Comparison of ENCODE assay signal across 8 cellular contexts in the genomic region with DNA sequence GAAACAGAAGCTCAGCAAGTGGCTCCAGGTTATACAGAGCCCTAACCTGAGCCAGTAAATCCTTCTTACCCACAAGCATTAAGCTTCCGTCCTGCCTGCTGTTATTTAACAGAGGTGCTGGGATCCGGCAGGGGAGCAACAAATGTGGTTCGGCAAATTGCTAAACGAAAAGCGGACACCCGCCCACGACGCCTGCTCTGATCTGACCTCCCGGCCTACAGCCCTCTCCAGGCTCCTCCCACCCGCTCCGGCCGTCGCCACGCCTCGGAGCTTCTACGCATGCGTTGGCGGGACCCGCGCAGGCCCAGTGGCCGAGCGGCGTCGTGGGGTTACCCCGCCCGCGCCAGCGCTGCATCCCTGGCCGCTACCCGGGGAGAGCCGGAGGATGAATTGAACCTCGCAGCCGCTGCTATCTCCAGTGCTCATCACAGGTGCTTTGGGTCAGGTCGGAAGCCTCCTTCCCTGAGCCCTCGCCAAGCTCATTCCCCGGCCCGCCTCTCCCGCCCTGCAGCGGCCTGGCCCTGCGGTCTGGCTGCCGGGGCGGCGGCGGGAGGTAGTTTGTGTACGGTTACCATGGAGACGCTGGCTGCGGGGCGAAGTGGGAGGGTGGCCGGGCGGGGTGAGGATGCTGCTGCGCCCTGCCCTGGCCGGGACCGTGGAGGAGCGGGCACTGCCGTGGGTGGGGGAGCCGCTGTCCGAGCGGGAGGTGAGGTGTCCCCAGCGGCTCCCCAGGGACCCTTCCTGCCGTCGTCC. TPM values are rescaled to one million over a fixed set of nuclear protein-coding genes. Genes with fewer than 3 reads are reported as not detected.
DNase-seq lines count a peak whose midpoint lies in the region; ATAC-seq and TF ChIP-seq lines count a peak whose summit lies in the region.

A gene with protein sequence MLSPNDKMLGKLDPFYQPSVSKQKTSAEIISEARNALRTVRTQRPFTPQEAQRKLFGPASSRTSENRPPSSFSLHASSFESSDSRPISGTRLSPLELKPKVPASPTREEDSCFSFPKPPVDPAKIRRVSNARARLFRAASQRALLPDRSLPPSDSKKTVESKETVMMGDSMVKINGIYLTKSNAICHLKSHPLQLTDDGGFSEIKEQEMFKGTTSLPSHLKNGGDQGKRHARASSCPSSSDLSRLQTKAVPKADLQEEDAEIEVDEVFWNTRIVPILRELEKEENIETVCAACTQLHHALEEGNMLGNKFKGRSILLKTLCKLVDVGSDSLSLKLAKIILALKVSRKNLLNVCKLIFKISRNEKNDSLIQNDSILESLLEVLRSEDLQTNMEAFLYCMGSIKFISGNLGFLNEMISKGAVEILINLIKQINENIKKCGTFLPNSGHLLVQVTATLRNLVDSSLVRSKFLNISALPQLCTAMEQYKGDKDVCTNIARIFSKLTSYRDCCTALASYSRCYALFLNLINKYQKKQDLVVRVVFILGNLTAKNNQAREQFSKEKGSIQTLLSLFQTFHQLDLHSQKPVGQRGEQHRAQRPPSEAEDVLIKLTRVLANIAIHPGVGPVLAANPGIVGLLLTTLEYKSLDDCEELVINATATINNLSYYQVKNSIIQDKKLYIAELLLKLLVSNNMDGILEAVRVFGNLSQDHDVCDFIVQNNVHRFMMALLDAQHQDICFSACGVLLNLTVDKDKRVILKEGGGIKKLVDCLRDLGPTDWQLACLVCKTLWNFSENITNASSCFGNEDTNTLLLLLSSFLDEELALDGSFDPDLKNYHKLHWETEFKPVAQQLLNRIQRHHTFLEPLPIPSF (plus strand): TSS at position 307 of the 753 bp plus-strand sequence. CDS start 5,846 bp downstream, outside the sequence.

- no peaks in the 10 kb centered on the region for H3K36me3 Mint-ChIP-seq in activated CD4-positive, alpha-beta T cell treated with anti-CD3 and anti-CD28 coated beads for 36 hours (ENCODE audit: low read depth)

- intact Hi-C loops in activated CD4-positive, alpha-beta T cell treated with anti-CD3 and anti-CD28 coated beads for 36 hours (cut with DNase I, micrococcal nuclease): loop anchor here in 1 of 2 experiments (1.0 to 10.0 kb wide), 6 partner anchors 26 to 883 kb away; a partner anchor contains a TSS

- H3K4me3 ChIP-seq in AG10803 (ENCODE audit: low read length): peak within 1 kb of the TSS; percentile 82
- H3K4me3 ChIP-seq in choroid plexus epithelial cell (ENCODE audit: low read depth, low read length): peak within 1 kb of the TSS; percentile 86

- DNase-seq in AG10803 (ENCODE audit: low read depth): peak; percentile 84
- DNase-seq in NCI-H460 (ENCODE audit: extremely low read depth, low read depth): peak; percentile 79
- DNase-seq in activated CD4-positive, alpha-beta T cell treated with anti-CD3 and anti-CD28 coated beads for 36 hours: peak; percentile 91
- DNase-seq in choroid plexus epithelial cell (ENCODE audit: low read depth): peak; percentile 82
- DNase-seq in kidney tubule cell (ENCODE audit: low spot score): peak; percentile 92
- DNase-seq in stimulated activated CD4-positive, alpha-beta T cell treated with anti-CD3 and anti-CD28 coated beads, Interleukin-1b, Interleukin-23, amount 100 ng/mL, for 1 hour (ENCODE audit: low read depth in 2 of 2): peak; percentile 63 to 79

- H3K9me3 Mint-ChIP-seq in activated CD4-positive, alpha-beta T cell treated with anti-CD3 and anti-CD28 coated beads for 36 hours (ENCODE audit: low read depth): no peaks in the 10 kb centered on the region

- no peaks in the 10 kb centered on the region for H3K27me3 Mint-ChIP-seq in activated CD4-positive, alpha-beta T cell treated with anti-CD3 and anti-CD28 coated beads for 36 hours

- CTCF ChIA-PET in activated CD4-positive, alpha-beta T cell treated with anti-CD3 and anti-CD28 coated beads for 36 hours (lab: Charles Lee): interaction anchor here (0.6 to 3.6 kb wide), 10 partner anchors 8 to 777 kb away, joined by 3 to 21 read pairs (median 4); no protein-coding TSS in a partner anchor

- peak within 1 kb of the TSS; percentile 78 for H3K4me3 Mint-ChIP-seq in activated CD4-positive, alpha-beta T cell treated with anti-CD3 and anti-CD28 coated beads for 36 hours

- POLR2A ChIA-PET in activated CD4-positive, alpha-beta T cell treated with anti-CD3 and anti-CD28 coated beads for 36 hours (lab: Charles Lee): interaction anchor here (0.7 to 1.0 kb wide), 2 partner anchors 24 to 290 kb away, joined by 3 to 6 read pairs; no protein-coding TSS in a partner anchor

- peak; percentile 96 for ATAC-seq in GM19035 (IDR thresholded peaks at IDR 0.05; ENCODE audit: unreplicated experiment)
- peak; percentile 98 for ATAC-seq in HG03354 (IDR thresholded peaks at IDR 0.05; ENCODE audit: poor library complexity, severe bottlenecking, unreplicated experiment)
- peak; percentile 93 for ATAC-seq in activated CD4-positive, alpha-beta T cell treated with anti-CD3 and anti-CD28 coated beads for 36 hours

- peak within 1 kb of the TSS; percentile 74 for H3K27ac Mint-ChIP-seq in activated CD4-positive, alpha-beta T cell treated with anti-CD3 and anti-CD28 coated beads for 36 hours

- no peak for TF ChIP-seq CTCF in AG10803 (conservative IDR thresholded peaks at IDR 0.05; ENCODE audit: low read length)
- no peak for TF ChIP-seq CTCF in choroid plexus epithelial cell (conservative IDR thresholded peaks at IDR 0.05; ENCODE audit: low read depth, low read length)

- peaks cover 23% of the 10 kb centered on the region for H3K4me1 Mint-ChIP-seq in activated CD4-positive, alpha-beta T cell treated with anti-CD3 and anti-CD28 coated beads for 36 hours

RNA-seq across cellular contexts. Expression of the gene that starts here (rescaled TPM):
- 1.6 and 3.1 TPM in 2 replicates for total RNA-seq in NCI-H460 (2014; rRNA removed; shearing (Covaris generic))
- polyA plus RNA-seq in NCI-H460 (2014; cell fraction: nucleus; rRNA removed): 3.7 and 5.4 TPM in 2 replicates
- total RNA-seq in activated CD4-positive, alpha-beta T cell treated with anti-CD3 and anti-CD28 coated beads for 36 hours: 1 to 10 TPM; 3.9 to 5.2 TPM

Comparison
In these comparisons a context has a peak if more than half of its experiments do, and no peak if none do; other contexts are left out.
1. Peak in every context shown above with its lines: DNase-seq, ATAC-seq and H3K4me3 ChIP-seq.